8 cellular contexts compared by ENCODE assay signal in genomic region chr12:27014085-27014858, GRCh38. TPM values are rescaled to one million over a fixed set of nuclear protein-coding genes. Genes with fewer than 3 reads are reported as not detected.
DNase-seq lines count a peak whose midpoint lies in the region; ATAC-seq and TF ChIP-seq lines count a peak whose summit lies in the region.

A gene with protein sequence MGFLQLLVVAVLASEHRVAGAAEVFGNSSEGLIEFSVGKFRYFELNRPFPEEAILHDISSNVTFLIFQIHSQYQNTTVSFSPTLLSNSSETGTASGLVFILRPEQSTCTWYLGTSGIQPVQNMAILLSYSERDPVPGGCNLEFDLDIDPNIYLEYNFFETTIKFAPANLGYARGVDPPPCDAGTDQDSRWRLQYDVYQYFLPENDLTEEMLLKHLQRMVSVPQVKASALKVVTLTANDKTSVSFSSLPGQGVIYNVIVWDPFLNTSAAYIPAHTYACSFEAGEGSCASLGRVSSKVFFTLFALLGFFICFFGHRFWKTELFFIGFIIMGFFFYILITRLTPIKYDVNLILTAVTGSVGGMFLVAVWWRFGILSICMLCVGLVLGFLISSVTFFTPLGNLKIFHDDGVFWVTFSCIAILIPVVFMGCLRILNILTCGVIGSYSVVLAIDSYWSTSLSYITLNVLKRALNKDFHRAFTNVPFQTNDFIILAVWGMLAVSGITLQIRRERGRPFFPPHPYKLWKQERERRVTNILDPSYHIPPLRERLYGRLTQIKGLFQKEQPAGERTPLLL (minus strand): TSS chr12:27014384. CDS start chr12:27014168, 216 bp downstream.

- H3K27me3 ChIP-seq in osteoblast (ENCODE audit: insufficient read depth, low read length) (no peaks in the 10 kb centered on the region), testis (no peaks in the 10 kb centered on the region)

- H3K79me2 ChIP-seq in osteoblast (ENCODE audit: insufficient read depth, low read length): peaks cover 37% of the 10 kb centered on the region

- H3K4me3 Mint-ChIP-seq in activated naive CD4-positive, alpha-beta T cell treated with anti-CD3 and anti-CD28 coated beads, Interleukin-2, amount 50 U/mL, for 24 hours: peak within 1 kb of the TSS; percentile 94

- 0% methylated on average over 18 to 39 of the region's 71 CpGs for WGBS in testis, 2 donors

- H3K9me3 ChIP-seq in osteoblast (ENCODE audit: low read depth, low read length) (no peaks in the 10 kb centered on the region), testis (no peaks in the 10 kb centered on the region)

- no peaks in the 10 kb centered on the region for H4K20me1 ChIP-seq in osteoblast (ENCODE audit: insufficient read depth, low read length)

- no peak for TF ChIP-seq POLR2A in testis (IDR thresholded peaks at IDR 0.05)

- H3K4me1 ChIP-seq in osteoblast (ENCODE audit: insufficient read depth, low read length) (peaks cover 23% of the 10 kb centered on the region), testis (peaks cover 43% of the 10 kb centered on the region)

- intact Hi-C loops in testis (cut with DNase I; ENCODE audit: low total_unique reads): no loop called here

- peak within 1 kb of the TSS; percentile 98 for H3K27ac ChIP-seq in osteoblast (ENCODE audit: low read depth, low read length)
- H3K27ac ChIP-seq in testis: peak within 1 kb of the TSS; percentile 95

- H3K4me1 Mint-ChIP-seq in activated naive CD4-positive, alpha-beta T cell treated with anti-CD3 and anti-CD28 coated beads, Interleukin-2, amount 50 U/mL, for 24 hours: peaks cover 54% of the 10 kb centered on the region

- H3K27me3 Mint-ChIP-seq in activated naive CD4-positive, alpha-beta T cell treated with anti-CD3 and anti-CD28 coated beads, Interleukin-2, amount 50 U/mL, for 24 hours: no peaks in the 10 kb centered on the region

- H3K27ac Mint-ChIP-seq in activated naive CD4-positive, alpha-beta T cell treated with anti-CD3 and anti-CD28 coated beads, Interleukin-2, amount 50 U/mL, for 24 hours: peak within 1 kb of the TSS; percentile 92

- peak within 1 kb of the TSS; percentile 96 for H2AFZ ChIP-seq in osteoblast (ENCODE audit: low read length)

- H3K36me3 ChIP-seq in osteoblast (ENCODE audit: insufficient read depth, low read length) (no peaks in the 10 kb centered on the region), testis (ENCODE audit: low read depth, missing control alignments) (no peaks in the 10 kb centered on the region)

- peak; percentile 91 for TF ChIP-seq CTCF in GM12865 (IDR thresholded peaks at IDR 0.05; ENCODE audit: insufficient read depth, low read depth, low read length, missing control alignments)
- peak; percentile 90 for TF ChIP-seq CTCF in osteoblast (IDR thresholded peaks at IDR 0.05; ENCODE audit: extremely low read depth, low read depth, low read length)
- TF ChIP-seq CTCF in testis (IDR thresholded peaks at IDR 0.05): peak; percentile 92 to 94 (median 93)

- peaks cover 5% of the 10 kb centered on the region for H3K36me3 Mint-ChIP-seq in activated naive CD4-positive, alpha-beta T cell treated with anti-CD3 and anti-CD28 coated beads, Interleukin-2, amount 50 U/mL, for 24 hours

- DNase-seq in GM12865 (ENCODE audit: low read depth): peak; percentile 97
- peak; percentile 92 for DNase-seq in NCI-H1092 (lab: John Stamatoyannopoulos, UW)
- DNase-seq in glomerular visceral epithelial cell (ENCODE audit: extremely low spot score): peak; percentile 89
- DNase-seq in osteoblast (ENCODE audit: insufficient read length, low spot score, missing footprints): peak; percentile 98
- DNase-seq in testis: peak; percentile 96

- H3K4me3 ChIP-seq in GM12865 (ENCODE audit: low read depth, low read length) (peak within 1 kb of the TSS; percentile 100), osteoblast (ENCODE audit: insufficient read depth, low read length) (peak within 1 kb of the TSS; percentile 80), testis (peak within 1 kb of the TSS; percentile 89 to 91)

- no peaks in the 10 kb centered on the region for H3K9me3 Mint-ChIP-seq in activated naive CD4-positive, alpha-beta T cell treated with anti-CD3 and anti-CD28 coated beads, Interleukin-2, amount 50 U/mL, for 24 hours

- peak within 1 kb of the TSS; percentile 97 for H3K4me2 ChIP-seq in osteoblast (ENCODE audit: insufficient read depth, low read length)

- ATAC-seq in HG02623 (IDR thresholded peaks at IDR 0.05; ENCODE audit: unreplicated experiment) (peak; percentile 78), SK-N-SH treated with all-trans-retinoic acid at 6 μM for 48 hours (peak; percentile 85)

TF ChIP-seq in SK-N-SH treated with all-trans-retinoic acid at 6 μM for 48 hours, 23 proteins besides CTCF, POLR2A, EP300 and RAD21:
- TF ChIP-seq ZFP3 (CRISPR knock-in tag; IDR thresholded peaks at IDR 0.05) (peak; percentile 34; the same call in 1 of the 2 replicates), POU6F1 (CRISPR knock-in tag; IDR thresholded peaks at IDR 0.05; ENCODE audit: borderline replicate concordance, low read depth) (no peak), SNAI2 (CRISPR knock-in tag; IDR thresholded peaks at IDR 0.05) (peak; percentile 87; the same call in 1 of the 2 replicates), PPARA (CRISPR knock-in tag; IDR thresholded peaks at IDR 0.05; ENCODE audit: borderline replicate concordance) (no peak)

RNA-seq across cellular contexts. Expression of the gene that starts here (rescaled TPM):
- total RNA-seq in osteoblast (68.0 and 87.2 TPM in 2 replicates), testis (10 to 100 TPM; 64.4 to 69.6 TPM)
- 73.1 TPM for polyA plus RNA-seq in testis (ENCODE audit: insufficient read depth, low read depth, low replicate concordance)

Comparison
In these comparisons a context has a peak if more than half of its experiments do, and no peak if none do; other contexts are left out.
1. Peak in every context shown above with its lines: DNase-seq, ATAC-seq, H3K4me3 ChIP-seq and H3K27ac ChIP-seq.